In genomic region chr5:146183403-146183802, GRCh38 we compare ENCODE assay signal across 8 cellular contexts. TPM values are rescaled to one million over a fixed set of nuclear protein-coding genes. Genes with fewer than 3 reads are reported as not detected.
A peak's percentile ranks its signal among the peaks of the same experiment; 100 is the strongest.
DNase-seq lines count a peak whose midpoint lies in the region; ATAC-seq and TF ChIP-seq lines count a peak whose summit lies in the region.
"Not testable (repeated sequence)": the region's sequence is repeated elsewhere in the genome, so short reads cannot be mapped to it uniquely, and the experiment has no call there.

No MANE protein-coding gene starts in this region.

- TF ChIP-seq POLR2A in breast epithelium (IDR thresholded peaks at IDR 0.05); upper lobe of left lung (IDR thresholded peaks at IDR 0.05): not testable (repeated sequence)

- H3K4me3 Mint-ChIP-seq in activated CD8-positive, alpha-beta T cell treated with anti-CD3 and anti-CD28 coated beads for 36 hours = peak overlapping the region; percentile 98

- intact Hi-C loops in activated CD8-positive, alpha-beta T cell treated with anti-CD3 and anti-CD28 coated beads for 36 hours (cut with micrococcal nuclease) = loop anchor here (2.0 kb wide), 1 partner anchor 263 kb away; the partner anchor contains the start of gene TCERG1
- intact Hi-C loops in breast epithelium (cut with DNase I; ENCODE audit: low total_unique reads) = not testable (repeated sequence)

- peaks cover 23% of the 10 kb centered on the region for H3K36me3 ChIP-seq in DOHH2 (ENCODE audit: control insufficient read depth, low read length)
- peaks cover 23% of the 10 kb centered on the region for H3K36me3 ChIP-seq in NT2/D1 (ENCODE audit: insufficient read depth, insufficient read length, low read length)
- H3K36me3 ChIP-seq in breast epithelium, upper lobe of left lung: not testable (repeated sequence)

- not testable (repeated sequence) for H3K9me3 ChIP-seq in DOHH2 (ENCODE audit: control insufficient read depth, insufficient read depth, low read length); NT2/D1 (ENCODE audit: insufficient read depth, low read length); breast epithelium; mononuclear cell (ENCODE audit: low read depth, low read length); upper lobe of left lung

- TF ChIP-seq CTCF in DOHH2 (IDR thresholded peaks at IDR 0.05; ENCODE audit: low read depth, low read length, poor library complexity, severe bottlenecking); activated CD8-positive, alpha-beta T cell treated with anti-CD3 and anti-CD28 coated beads for 36 hours (IDR thresholded peaks at IDR 0.05); breast epithelium (IDR thresholded peaks at IDR 0.05); foreskin fibroblast (IDR thresholded peaks at IDR 0.05; ENCODE audit: low read depth, low read length); retinal pigment epithelial cell (conservative IDR thresholded peaks at IDR 0.05; ENCODE audit: low read depth, low read length); upper lobe of left lung (IDR thresholded peaks at IDR 0.05): not testable (repeated sequence)

- H3K27ac Mint-ChIP-seq in activated CD8-positive, alpha-beta T cell treated with anti-CD3 and anti-CD28 coated beads for 36 hours = peak overlapping the region; percentile 99

- not testable (repeated sequence) for H3K27me3 ChIP-seq in DOHH2 (ENCODE audit: control insufficient read depth, low read length); NT2/D1 (ENCODE audit: insufficient read depth, insufficient read length); breast epithelium; mononuclear cell (ENCODE audit: insufficient read depth, low read length); upper lobe of left lung

- CTCF ChIA-PET in activated CD8-positive, alpha-beta T cell treated with anti-CD3 and anti-CD28 coated beads for 36 hours (lab: Charles Lee) = not testable (repeated sequence)

- H4K20me1 ChIP-seq in DOHH2 (ENCODE audit: control insufficient read depth, insufficient read depth, low read depth, low read length) = not testable (repeated sequence)

- POLR2A ChIA-PET in activated CD8-positive, alpha-beta T cell treated with anti-CD3 and anti-CD28 coated beads for 36 hours (lab: Charles Lee) = interaction anchor here (1.1 to 1.9 kb wide), 2 partner anchors 12 to 20 kb away, joined by 3 to 10 read pairs; partner anchors contain the start of gene RBM27

- not testable (repeated sequence) for DNase-seq in NT2/D1 (ENCODE audit: low read depth, low spot score); activated CD8-positive, alpha-beta T cell treated with anti-CD3 and anti-CD28 coated beads for 36 hours; breast epithelium (ENCODE audit: low spot score in 2 of 2); foreskin fibroblast; retinal pigment epithelial cell (ENCODE audit: low read depth)
- DNase-seq in upper lobe of left lung = peak in 1 of 2 donors; percentile 60

- not testable (repeated sequence) for H3F3A ChIP-seq in DOHH2 (ENCODE audit: control insufficient read depth, insufficient read depth)

- not testable (repeated sequence) for H3K27ac ChIP-seq in DOHH2 (ENCODE audit: low read depth, low read length)
- peak overlapping the region in 1 of 2 donors; percentile 80 for H3K27ac ChIP-seq in breast epithelium
- peak overlapping the region in 2 of 4 donors; percentile 72 to 74 for H3K27ac ChIP-seq in upper lobe of left lung

- peak overlapping the region; percentile 73 for H3K9ac ChIP-seq in NT2/D1 (ENCODE audit: insufficient read length, low read depth)

- H3K36me3 Mint-ChIP-seq in activated CD8-positive, alpha-beta T cell treated with anti-CD3 and anti-CD28 coated beads for 36 hours (ENCODE audit: low read depth) = peaks cover 27% of the 10 kb centered on the region

- H3K79me2 ChIP-seq in DOHH2 (ENCODE audit: control insufficient read depth, low read length) = peaks cover 40% of the 10 kb centered on the region

- not testable (repeated sequence) for H3K27me3 Mint-ChIP-seq in activated CD8-positive, alpha-beta T cell treated with anti-CD3 and anti-CD28 coated beads for 36 hours

- WGBS in upper lobe of left lung, 2 donors = 92 to 97% methylated on average over 21 of the region's 21 CpGs

- peak overlapping the region; percentile 78 for H3K4me2 ChIP-seq in DOHH2 (ENCODE audit: low read length)

- peak overlapping the region; percentile 88 for H3K4me3 ChIP-seq in DOHH2 (ENCODE audit: low read length)
- H3K4me3 ChIP-seq in NT2/D1 (ENCODE audit: insufficient read length, low read depth) = peak overlapping the region; percentile 86
- peak overlapping the region; percentile 60 to 82 (median 67) for H3K4me3 ChIP-seq in breast epithelium
- H3K4me3 ChIP-seq in foreskin fibroblast (ENCODE audit: low read depth in 1 of 2, low read length in 2 of 2) = peak overlapping the region; percentile 77 to 79
- peak overlapping the region; percentile 51 for H3K4me3 ChIP-seq in mononuclear cell (ENCODE audit: low read length)
- peak overlapping the region; percentile 68 for H3K4me3 ChIP-seq in retinal pigment epithelial cell (ENCODE audit: low read length)
- H3K4me3 ChIP-seq in upper lobe of left lung = peak overlapping the region in 3 of 4 donors; percentile 61 to 72 (median 72)

- peaks cover 26% of the 10 kb centered on the region for H3K4me1 ChIP-seq in DOHH2 (ENCODE audit: control insufficient read depth, low read length)
- H3K4me1 ChIP-seq in NT2/D1 (ENCODE audit: insufficient read depth, insufficient read length); breast epithelium: not testable (repeated sequence)
- peaks cover 25% of the 10 kb centered on the region for H3K4me1 ChIP-seq in mononuclear cell (ENCODE audit: insufficient read depth, low read length)
- H3K4me1 ChIP-seq in upper lobe of left lung = peaks cover 5 to 26% (median 9%) of the 10 kb centered on the region in 4 donors

- not testable (repeated sequence) for TF ChIP-seq EP300 in upper lobe of left lung (IDR thresholded peaks at IDR 0.05)

- peaks cover 30% of the 10 kb centered on the region for H3K4me1 Mint-ChIP-seq in activated CD8-positive, alpha-beta T cell treated with anti-CD3 and anti-CD28 coated beads for 36 hours (ENCODE audit: low read depth)

- H3K9me3 Mint-ChIP-seq in activated CD8-positive, alpha-beta T cell treated with anti-CD3 and anti-CD28 coated beads for 36 hours = not testable (repeated sequence)

- H3K9me2 ChIP-seq in DOHH2 (replicated peaks; ENCODE audit: control insufficient read depth, low read length) = not testable (repeated sequence)

- ATAC-seq in activated CD8-positive, alpha-beta T cell treated with anti-CD3 and anti-CD28 coated beads for 36 hours; upper lobe of left lung (ENCODE audit: low FRiP score in 2 of 2): not testable (repeated sequence)

RNA-seq across cellular contexts. Expression of gene LARS1, which starts 1.0 kb away (rescaled TPM):
- total RNA-seq in activated CD8-positive, alpha-beta T cell treated with anti-CD3 and anti-CD28 coated beads for 36 hours = 100 to 1,000 TPM; 144 to 152 TPM
- total RNA-seq in breast epithelium (100 to 1,000 TPM in 1 of 3 donors, 10 to 100 TPM in 2; 65.6 to 111 (median 89.9) TPM), mononuclear cell (20.4 TPM), upper lobe of left lung (10 to 100 TPM; 37.0 to 93.3 (median 67.0) TPM)

RNA-seq across cellular contexts. Expression of gene RBM27, which starts 20.0 kb away (rescaled TPM):
- 10 to 100 TPM; 29.1 to 29.3 TPM for total RNA-seq in activated CD8-positive, alpha-beta T cell treated with anti-CD3 and anti-CD28 coated beads for 36 hours
- total RNA-seq in breast epithelium (10 to 100 TPM; 20.6 to 32.3 (median 31.8) TPM), mononuclear cell (72.1 TPM), upper lobe of left lung (10 to 100 TPM; 13.0 to 52.4 (median 31.2) TPM)
